Comparison of ENCODE assay signal across 2 cellular contexts in genomic region chr11:110076388-110076965, GRCh38.
TF ChIP-seq lines count a peak whose summit lies in the region.

No MANE protein-coding gene starts in this region.

TF ChIP-seq in IMR-90, 13 proteins besides CTCF, POLR2A, EP300 and RAD21:
- TF ChIP-seq MAFK (IDR thresholded peaks at IDR 0.05; ENCODE audit: low read depth, low read length): no peak
- TF ChIP-seq RCOR1 (IDR thresholded peaks at IDR 0.05; ENCODE audit: insufficient replicate concordance, low read length): no peak
- no peak for TF ChIP-seq CHD1 (IDR thresholded peaks at IDR 0.05; ENCODE audit: low read depth, low read length)
- no peak for TF ChIP-seq USF2 (IDR thresholded peaks at IDR 0.05; ENCODE audit: low read depth, low read length)

TF ChIP-seq in K562, 482 proteins besides CTCF, POLR2A, EP300 and RAD21 (continues in another document):
- TF ChIP-seq CTBP1 (IDR thresholded peaks at IDR 0.05; ENCODE audit: borderline replicate concordance): 0 out of 2 replicates have a peak, but pooled peaks have one; percentile 19
- no peak for TF ChIP-seq TRIM25 (IDR thresholded peaks at IDR 0.05; ENCODE audit: borderline replicate concordance)
- peak; percentile 64; the same call in 1 of the 2 replicates for TF ChIP-seq ZFP91 (CRISPR knock-in tag; IDR thresholded peaks at IDR 0.05)
- TF ChIP-seq SRSF7 (optimal IDR thresholded peaks at IDR 0.05; ENCODE audit: low read depth, low read length): no peak
- TF ChIP-seq NBN (IDR thresholded peaks at IDR 0.05; ENCODE audit: low read depth): no peak
- peak; percentile 38; the same call in 1 of the 2 replicates for TF ChIP-seq DPF2 (IDR thresholded peaks at IDR 0.05)
- TF ChIP-seq NR1H2 (CRISPR knock-in tag; IDR thresholded peaks at IDR 0.05): no peak
- no peak for TF ChIP-seq ZNF224 (CRISPR knock-in tag; IDR thresholded peaks at IDR 0.05)
- TF ChIP-seq NR2C2 (CRISPR knock-in tag; IDR thresholded peaks at IDR 0.05): no peak
- TF ChIP-seq NR2C2 (tag; IDR thresholded peaks at IDR 0.05): peak; percentile 35; the same call in 1 of the 2 replicates
- no peak for TF ChIP-seq GABPB2 (CRISPR knock-in tag; conservative IDR thresholded peaks at IDR 0.05)
- peak; percentile 71 for TF ChIP-seq PKNOX1 (IDR thresholded peaks at IDR 0.05)
- TF ChIP-seq PBX2 (CRISPR knock-in tag; IDR thresholded peaks at IDR 0.05; ENCODE audit: low read depth): no peak
- TF ChIP-seq PBX2 (tag; conservative IDR thresholded peaks at IDR 0.05; ENCODE audit: low read depth): peak; percentile 85
- TF ChIP-seq ZNF232 (CRISPR knock-in tag; IDR thresholded peaks at IDR 0.05): no peak
- TF ChIP-seq ZNF551 (CRISPR knock-in tag; IDR thresholded peaks at IDR 0.05): no peak
- 0 out of 2 replicates have a peak, but pooled peaks have one; percentile 11 for TF ChIP-seq CXXC5 (CRISPR knock-in tag; IDR thresholded peaks at IDR 0.05)
- TF ChIP-seq RCOR1 (IDR thresholded peaks at IDR 0.05; ENCODE audit: borderline replicate concordance in 1 of 2, low read depth in 2 of 2, low read length in 2 of 2): 0 out of 4 replicates have a peak, but pooled peaks of 1 of the 2 experiments have one; percentile 24
- no peak for TF ChIP-seq PHF21A (IDR thresholded peaks at IDR 0.05; ENCODE audit: borderline replicate concordance, low read depth)
- TF ChIP-seq USF1 (CRISPR knock-in tag; IDR thresholded peaks at IDR 0.05): 0 out of 2 replicates have a peak, but pooled peaks have one; percentile 28
- TF ChIP-seq JUND (IDR thresholded peaks at IDR 0.05; ENCODE audit: borderline replicate concordance, low read depth, low read length): peak; percentile 5; the same call in 1 of the 2 replicates
- TF ChIP-seq JUND (tag; IDR thresholded peaks at IDR 0.05; ENCODE audit: borderline replicate concordance, low read depth, low read length): peak; percentile 22; the same call in 1 of the 3 replicates
- 0 out of 2 replicates have a peak, but pooled peaks have one; percentile 27 for TF ChIP-seq ARID1B (IDR thresholded peaks at IDR 0.05)
- peak; percentile 61; the same call in 1 of the 2 replicates for TF ChIP-seq CC2D1A (IDR thresholded peaks at IDR 0.05)
- no peak for TF ChIP-seq POLR2G (IDR thresholded peaks at IDR 0.05; ENCODE audit: low read depth, low read length)
- peak; percentile 81 for TF ChIP-seq MEIS2 (IDR thresholded peaks at IDR 0.05; ENCODE audit: partially characterized antibody)
- TF ChIP-seq TBP (optimal IDR thresholded peaks at IDR 0.05; ENCODE audit: low read depth, low read length): no peak
- no peak for TF ChIP-seq CEBPG (CRISPR knock-in tag; IDR thresholded peaks at IDR 0.05)
- 0 out of 4 replicates have a peak, but pooled peaks have one; percentile 10 to 27 for TF ChIP-seq CEBPG (tag; conservative IDR thresholded peaks at IDR 0.05 in 1 of 2, IDR thresholded peaks at IDR 0.05 in 1 of 2)
- no peak for TF ChIP-seq PHTF2 (CRISPR knock-in tag; IDR thresholded peaks at IDR 0.05)
- TF ChIP-seq BCOR (IDR thresholded peaks at IDR 0.05): no peak
- 0 out of 4 replicates have a peak, but pooled peaks of 1 of the 2 experiments have one; percentile 10 for TF ChIP-seq HDAC1 (IDR thresholded peaks at IDR 0.05)
- TF ChIP-seq ZNF592 (IDR thresholded peaks at IDR 0.05): 0 out of 2 replicates have a peak, but pooled peaks have one; percentile 14
- TF ChIP-seq PRDM10 (IDR thresholded peaks at IDR 0.05; ENCODE audit: partially characterized antibody): peak; percentile 71
